In the genomic region with DNA sequence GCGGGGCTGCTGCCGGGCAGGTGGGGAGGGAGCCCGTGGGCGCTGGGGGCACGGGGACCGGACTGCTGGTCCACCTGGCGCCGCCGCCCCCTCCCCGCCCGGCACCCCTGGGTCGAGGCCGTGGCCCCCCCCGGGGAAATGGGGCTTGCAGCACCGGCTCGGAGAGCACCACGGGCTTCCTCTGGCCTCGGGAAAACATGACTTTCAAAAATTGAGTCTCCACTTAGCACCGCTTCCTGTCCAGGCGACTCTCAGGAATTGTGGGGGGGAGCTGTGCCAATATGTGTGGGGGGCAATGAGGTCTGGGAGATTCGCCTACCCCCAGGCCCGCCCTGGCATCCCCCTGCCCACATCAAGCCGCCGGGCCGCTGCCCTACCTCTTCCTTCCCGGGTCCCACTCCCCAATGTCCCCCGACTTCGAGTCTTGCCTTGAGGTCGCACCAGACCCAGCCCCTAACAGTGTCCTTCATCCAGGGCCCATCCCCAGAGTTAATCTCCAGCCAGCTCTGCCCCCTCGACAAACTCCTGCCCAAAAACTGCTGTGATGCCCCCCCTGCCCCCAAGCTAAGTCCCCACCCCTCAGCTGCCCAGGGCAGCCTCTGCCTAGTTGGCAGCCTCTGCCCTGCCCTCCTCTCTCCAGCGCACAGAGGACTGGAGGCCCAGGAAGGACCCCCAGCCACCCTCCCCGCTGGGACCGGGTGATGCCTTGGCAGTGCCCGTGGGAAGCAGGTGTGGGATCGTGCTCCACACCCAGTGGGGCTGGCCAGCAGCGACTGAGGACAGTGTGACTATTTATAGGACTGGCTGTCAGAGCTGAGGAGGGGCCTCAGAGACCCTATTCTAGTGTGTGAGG, we compare ENCODE assay signal across 8 cellular contexts. TPM values are rescaled to one million over a fixed set of nuclear protein-coding genes. Genes with fewer than 3 reads are reported as not detected.
DNase-seq lines count a peak whose midpoint lies in the region; ATAC-seq and TF ChIP-seq lines count a peak whose summit lies in the region.

No MANE protein-coding gene starts in this region.

- 15 to 36% (median 24%) methylated on average over 13 to 36 of the region's 36 CpGs for WGBS in heart left ventricle, 4 donors

- H3K27ac Mint-ChIP-seq in MCF 10A (ENCODE audit: low read depth, unreplicated experiment): no peak overlapping the region

- H3K9me3 Mint-ChIP-seq in MCF 10A (ENCODE audit: unreplicated experiment): no peaks in the 10 kb centered on the region

- peak in 1 of 12 donors; percentile 1 for TF ChIP-seq CTCF in heart left ventricle (IDR thresholded peaks at IDR 0.05)
- TF ChIP-seq CTCF in MCF 10A (IDR thresholded peaks at IDR 0.05; ENCODE audit: unreplicated experiment): no peak
- TF ChIP-seq CTCF in vagina (IDR thresholded peaks at IDR 0.05): no peak

- H3K36me3 Mint-ChIP-seq in MCF 10A (ENCODE audit: insufficient read depth, unreplicated experiment): peaks cover 6% of the 10 kb centered on the region

- CTCF ChIA-PET in MCF 10A (lab: Yijun Ruan, JAX): interaction anchor here (0.6 to 0.7 kb wide), 3 partner anchors 368 to 843 kb away, joined by 3 to 4 read pairs (median 3); no protein-coding TSS in a partner anchor

- H3K4me1 ChIP-seq in heart left ventricle (peaks cover 0 to 36% (median 8%) of the 10 kb centered on the region in 12 donors), vagina (peaks cover 13% of the 10 kb centered on the region)

- no peak for ATAC-seq in heart left ventricle
- no peak for ATAC-seq in left ventricle myocardium superior

- POLR2A ChIA-PET in MCF 10A (lab: Yijun Ruan, JAX): interaction anchor here (0.7 kb wide), 1 partner anchor 1079 kb away, joined by 3 read pairs; no protein-coding TSS in a partner anchor

- intact Hi-C loops in heart left ventricle (cut with DNase I): no loop called here
- intact Hi-C loops in left ventricle myocardium superior (cut with micrococcal nuclease): no loop called here
- intact Hi-C loops in MCF 10A (cut with micrococcal nuclease): no loop called here
- intact Hi-C loops in vagina (cut with DNase I): loop anchor here (5.0 kb wide), 1 partner anchor 61 kb away; no protein-coding TSS in a partner anchor

- H3K4me3 Mint-ChIP-seq in MCF 10A (ENCODE audit: unreplicated experiment): peak overlapping the region; percentile 52

- H3K4me3 ChIP-seq in heart left ventricle (peak overlapping the region; percentile 35 to 84 (median 68)), vagina (peak overlapping the region; percentile 39 to 52)

- H3K27me3 ChIP-seq in heart left ventricle (peaks cover 0 to 41% (median 0%) of the 10 kb centered on the region in 9 donors), vagina (peaks cover 4% of the 10 kb centered on the region)

- H3K4me1 Mint-ChIP-seq in MCF 10A (ENCODE audit: insufficient read depth, unreplicated experiment): no peaks in the 10 kb centered on the region

- H3K27ac ChIP-seq in heart left ventricle: peak overlapping the region; percentile 46 to 96 (median 84)
- peak overlapping the region; percentile 13 for H3K27ac ChIP-seq in vagina

- no peaks in the 10 kb centered on the region for H3K27me3 Mint-ChIP-seq in MCF 10A (ENCODE audit: insufficient read depth, unreplicated experiment)

- TF ChIP-seq POLR2A in heart left ventricle (IDR thresholded peaks at IDR 0.05) (no peak), vagina (IDR thresholded peaks at IDR 0.05) (no peak)

- DNase-seq in heart left ventricle: no peak
- DNase-seq in left ventricle myocardium superior: no peak
- DNase-seq in MCF 10A (ENCODE audit: unreplicated experiment): no peak
- DNase-seq in lung microvascular endothelial cell (ENCODE audit: low read depth in 2 of 2): peak; percentile 57 to 58
- DNase-seq in vagina (ENCODE audit: extremely low spot score in 2 of 2): no peak
- DNase-seq in activated CD8-positive, alpha-beta memory T cell treated with anti-CD3 and anti-CD28 coated beads, Interleukin-2, amount 50 U/mL, for 48 hours: no peak
- no peak for DNase-seq in stimulated activated CD4-positive, alpha-beta T cell treated with anti-CD3 and anti-CD28 coated beads, Interleukin-4, amount 100 ng/mL, for 1 hour
- no peak for DNase-seq in CD1c-positive myeloid dendritic cell (ENCODE audit: extremely low spot score)

- H3K36me3 ChIP-seq in heart left ventricle (peaks cover 0 to 67% (median 47%) of the 10 kb centered on the region in 9 donors), vagina (no peaks in the 10 kb centered on the region)

- H3K9me3 ChIP-seq in heart left ventricle (no peaks in the 10 kb centered on the region), vagina (no peaks in the 10 kb centered on the region)

- BruUV-seq in MCF 10A (replicated peaks; lab: Mats Ljungman, UMichigan): no TSS peak

RNA-seq across cellular contexts. Expression of a gene that starts 3.9 kb away (rescaled TPM):
- total RNA-seq in heart left ventricle (100 to 1,000 TPM in 2 of 9 donors, 10 to 100 TPM in 7; 56.4 to 142 (median 94.0) TPM), left ventricle myocardium superior (63.8 TPM), MCF 10A (2022) (3.9 and 4.3 TPM in 2 replicates), lung microvascular endothelial cell (330 and 384 TPM in 2 replicates), vagina (272 TPM)
- 100 to 1,000 TPM; 103 to 137 TPM for polyA plus RNA-seq in heart left ventricle

RNA-seq across cellular contexts. Expression of a gene that starts 20.7 kb away (rescaled TPM):
- 10 to 100 TPM; 52.4 to 90.7 (median 62.5) TPM for total RNA-seq in heart left ventricle
- 100 to 1,000 TPM in 1 of 2 donors, 10 to 100 TPM in 1; 88.8 to 122 TPM for polyA plus RNA-seq in heart left ventricle
- total RNA-seq in left ventricle myocardium superior: 53.8 TPM
- 30.4 and 33.3 TPM in 2 replicates for total RNA-seq in MCF 10A (2022)
- 18.8 and 41.0 TPM in 2 replicates for total RNA-seq in lung microvascular endothelial cell
- 87.2 TPM for total RNA-seq in vagina

RNA-seq across cellular contexts. Expression of a gene that starts 45.8 kb away (rescaled TPM):
- total RNA-seq in heart left ventricle (10 to 100 TPM; 14.4 to 46.3 (median 19.8) TPM), left ventricle myocardium superior (22.3 TPM), MCF 10A (2022) (not detected in 2 replicates), lung microvascular endothelial cell (64.7 and 91.1 TPM in 2 replicates), vagina (11.5 TPM)
- 10 to 100 TPM; 18.1 to 24.4 TPM for polyA plus RNA-seq in heart left ventricle

Comparison
In these comparisons a context has a peak if more than half of its experiments do, and no peak if none do; other contexts are left out.
1. DNase-seq: peak in lung microvascular endothelial cell (2 of 2); none in heart left ventricle (0 of 5), left ventricle myocardium superior (single experiment), MCF 10A (single experiment), vagina (0 of 2), activated CD8-positive, alpha-beta memory T cell treated with anti-CD3 and anti-CD28 coated beads, Interleukin-2, amount 50 U/mL, for 48 hours (single experiment), stimulated activated CD4-positive, alpha-beta T cell treated with anti-CD3 and anti-CD28 coated beads, Interleukin-4, amount 100 ng/mL, for 1 hour (single experiment) and CD1c-positive myeloid dendritic cell (single experiment).
2. RNA of a gene that starts 3.9 kb away (total RNA-seq): 330 to 384 TPM in lung microvascular endothelial cell, 272 TPM in vagina (single experiment), 56.4 to 142 TPM in heart left ventricle and 63.8 TPM in left ventricle myocardium superior (single experiment); 3.9 to 4.3 TPM in MCF 10A; every median in the first group is over 10 times any median in the second.
3. RNA of a gene that starts 45.8 kb away (total RNA-seq): 64.7 to 91.1 TPM in lung microvascular endothelial cell, 22.3 TPM in left ventricle myocardium superior (single experiment), 14.4 to 46.3 TPM in heart left ventricle and 11.5 TPM in vagina (single experiment); not detected in MCF 10A; every median in the first group is over 10 times any median in the second.